In the genomic region with DNA sequence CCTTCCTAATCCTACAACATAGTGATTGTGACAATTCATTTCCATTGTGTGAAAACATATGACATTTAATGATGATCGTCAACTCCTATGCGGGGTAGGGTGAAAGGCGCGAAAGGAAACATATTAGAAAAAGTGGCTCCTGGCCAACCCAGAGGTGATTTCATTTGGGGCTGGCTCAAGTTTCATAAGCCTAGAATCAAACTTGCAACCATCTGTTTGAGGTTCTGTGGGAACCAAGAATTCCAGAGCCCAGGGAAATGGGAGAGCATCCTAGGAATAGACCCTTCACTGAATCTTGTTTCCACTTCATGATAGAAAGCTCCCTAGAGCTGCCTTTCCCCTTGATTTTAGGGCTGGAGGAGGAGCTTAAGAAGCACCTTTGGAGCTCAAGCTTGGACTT, we compare ENCODE assay signal across 32 cellular contexts.
"Had no signal": no experiment of that assay in that cellular context is flagged by ENCODE, and none has a peak within 500 bp of the region (broad histone marks: within the 10 kb centered on the region; RNA-seq: fewer than 3 reads in every experiment).

No MANE protein-coding gene starts in this region.

- DNase-seq: activated CD4-positive, alpha-beta memory T cell treated with anti-CD3 and anti-CD28 coated beads, Interleukin-2, amount 10 ng/mL, durations not matched to agents 7 days and 5 days; activated CD4-positive, alpha-beta T cell treated with anti-CD3 and anti-CD28 coated beads for 1 hour; activated CD4-positive, alpha-beta T cell treated with anti-CD3 and anti-CD28 coated beads for 48 hours; activated CD4-positive, CD25-positive, alpha-beta regulatory T cell; activated CD8-positive, alpha-beta memory T cell treated with anti-CD3 and anti-CD28 coated beads for 24 hours; activated CD8-positive, alpha-beta memory T cell treated with anti-CD3 and anti-CD28 coated beads, Interleukin-2, amount 10 ng/mL, durations not matched to agents 7 days and 5 days; activated CD8-positive, alpha-beta memory T cell treated with anti-CD3 and anti-CD28 coated beads, Interleukin-2, amount 50 U/mL, for 48 hours; activated effector memory CD4-positive, alpha-beta T cell treated with Interleukin-2 at 50 U/mL for 16 hours; activated naive CD4-positive, alpha-beta T cell treated with anti-CD3 and anti-CD28 coated beads, Interleukin-2, amount 10 ng/mL, durations not matched to agents 7 days and 5 days; activated naive CD8-positive, alpha-beta T cell treated with anti-CD3 and anti-CD28 coated beads, Interleukin-2, amount 50 U/mL, for 24 hours; activated T-cell treated with anti-CD3 and anti-CD28 coated beads, Interleukin-2, amount 50 U/mL, for 48 hours; anterior cingulate cortex; caudate nucleus; cerebellar nuclear complex; Karpas-422; KBM-7; MG63; NCI-H1048; NCI-H1105 treated with DMSO at 0.1 percent for 48 hours; NCI-H1436; NCI-H1694; NCI-H1930; NCI-H2081 treated with DMSO at 0.1 percent for 48 hours; NCI-H226; NCI-H526 treated with DMSO at 0.1 percent for 48 hours; NK-92 treated with Interleukin-12 subunit alpha and Interleukin-12 subunit beta, amount 100 ng/mL, for 24 hours; PC-3; Peyer's patch; RPMI8226; SHP77 treated with DMSO at 0.1 percent for 48 hours; T1000; WERI-Rb-1 had no signal

- H3K36me3 ChIP-seq: MG63, Peyer's patch, WERI-Rb-1 had no signal

- ATAC-seq: activated CD8-positive, alpha-beta memory T cell treated with anti-CD3 and anti-CD28 coated beads, Interleukin-2, amount 10 ng/mL, durations not matched to agents 7 days and 5 days; activated naive CD8-positive, alpha-beta T cell treated with anti-CD3 and anti-CD28 coated beads, Interleukin-2, amount 50 U/mL, for 24 hours; PC-3 had no signal

- H3K4me3 ChIP-seq: MG63, Peyer's patch had no signal

- H3K4me1 ChIP-seq: Peyer's patch had no signal

- H3K9me3 ChIP-seq: MG63, Peyer's patch had no signal
